ENCODE assay signal across 9 cellular contexts in genomic region chr10:98231417-98231816, GRCh38. TPM values are rescaled to one million over a fixed set of nuclear protein-coding genes. Genes with fewer than 3 reads are reported as not detected.
"Had no signal": no experiment of that assay in that cellular context is flagged by ENCODE, and none has a peak within 500 bp of the region (broad histone marks: within the 10 kb centered on the region; RNA-seq: fewer than 3 reads in every experiment).

No MANE protein-coding gene starts in this region.

- ATAC-seq: GM12878 had no signal

- DNase-seq: GDM1, GF-D8 had no signal

- H3K4me3 ChIP-seq: GM12878 had no signal

- FAIRE-seq: G401.6, GM12878, GM12891, GM12892, GM18507, GM19239 had no signal

RNA-seq across cellular contexts. Expression of gene LOXL4, which starts 36.6 kb away (rescaled TPM):
- total RNA-seq: G401 had no signal
